In genomic region chr4:87498446-87498900, GRCh38 we compare ENCODE assay signal across 8 cellular contexts. TPM values are rescaled to one million over a fixed set of nuclear protein-coding genes. Genes with fewer than 3 reads are reported as not detected.
DNase-seq lines count a peak whose midpoint lies in the region; ATAC-seq and TF ChIP-seq lines count a peak whose summit lies in the region.

No MANE protein-coding gene starts in this region.

- peak overlapping the region; percentile 39 for H3K27ac ChIP-seq in psoas muscle

- no peaks in the 10 kb centered on the region for H3K27me3 ChIP-seq in psoas muscle (ENCODE audit: insufficient read depth in 3 of 3, low read length in 2 of 3)

- intact Hi-C loops in psoas muscle (cut with DNase I), result no loop called here

- no peak overlapping the region for H3K4me3 ChIP-seq in psoas muscle

- H3K9me3 ChIP-seq in psoas muscle, result no peaks in the 10 kb centered on the region

- no peaks in the 10 kb centered on the region for H3K4me1 ChIP-seq in psoas muscle

- ATAC-seq in GM18505 (IDR thresholded peaks at IDR 0.05; ENCODE audit: unreplicated experiment) (peak; percentile 44), GM21786 (IDR thresholded peaks at IDR 0.05; ENCODE audit: unreplicated experiment) (peak; percentile 70), psoas muscle (peak in 1 of 4 donors; percentile 13)

- TF ChIP-seq CTCF in psoas muscle (IDR thresholded peaks at IDR 0.05), result no peak

- 15 to 24% (median 17%) methylated on average over 5 of the region's 5 CpGs for WGBS in psoas muscle, 3 donors

- H3K36me3 ChIP-seq in psoas muscle (ENCODE audit: insufficient read depth in 1 of 2, low read depth in 1 of 2), result peaks cover 3 to 19% of the 10 kb centered on the region in 2 donors

- DNase-seq in RPMI7951 (ENCODE audit: low read depth) (peak; percentile 23), psoas muscle (no peak), NCI-H1048 (lab: John Stamatoyannopoulos, UW) (no peak), MV-4-11 (lab: John Stamatoyannopoulos, UW) (no peak), germinal center (ENCODE audit: low spot score) (no peak), NCI-H187 (lab: John Stamatoyannopoulos, UW) (no peak)

- no peak for TF ChIP-seq POLR2A in GM18505 (IDR thresholded peaks at IDR 0.05; ENCODE audit: borderline replicate concordance, extremely low read depth, insufficient read depth, insufficient read length)

RNA-seq across cellular contexts. Expression of gene SPARCL1, which starts 30.7 kb away (rescaled TPM):
- total RNA-seq in RPMI7951 (2014; rRNA removed; shearing (Covaris generic)), result 0.12 and 0.39 TPM in 2 replicates
- 100 to 1,000 TPM; 117 to 267 (median 155) TPM for total RNA-seq in psoas muscle
- polyA plus RNA-seq in psoas muscle, result 100 to 1,000 TPM; 178 to 260 (median 219) TPM

Comparison
In these comparisons a context has a peak if more than half of its experiments do, and no peak if none do; other contexts are left out.
1. RNA of gene SPARCL1, which starts 30.7 kb away (total RNA-seq): 117 to 267 TPM in psoas muscle; 0.12 to 0.39 TPM in RPMI7951; every median in the first group is over 10 times any median in the second.